Comparison of ENCODE assay signal across 1 cellular context in genomic region chr12:89390802-89391673, GRCh38.
TF ChIP-seq lines count a peak whose summit lies in the region.

No MANE protein-coding gene starts in this region.

TF ChIP-seq in HepG2, 621 proteins besides CTCF, POLR2A, EP300 and RAD21 (continued from another document):
- peak; percentile 97 for TF ChIP-seq HIC2 (CRISPR knock-in tag; IDR thresholded peaks at IDR 0.05; ENCODE audit: low read depth)
- no peak for TF ChIP-seq REL (CRISPR knock-in tag; conservative IDR thresholded peaks at IDR 0.05)
- TF ChIP-seq HOXA9 (CRISPR knock-in tag; IDR thresholded peaks at IDR 0.05; ENCODE audit: borderline replicate concordance): no peak
- no peak for TF ChIP-seq ZNF737 (CRISPR knock-in tag; IDR thresholded peaks at IDR 0.05; ENCODE audit: borderline replicate concordance)
- TF ChIP-seq MTA3 (CRISPR knock-in tag; IDR thresholded peaks at IDR 0.05): no peak
- TF ChIP-seq PAF1 (CRISPR knock-in tag; IDR thresholded peaks at IDR 0.05): no peak
- TF ChIP-seq, protein P1, sequence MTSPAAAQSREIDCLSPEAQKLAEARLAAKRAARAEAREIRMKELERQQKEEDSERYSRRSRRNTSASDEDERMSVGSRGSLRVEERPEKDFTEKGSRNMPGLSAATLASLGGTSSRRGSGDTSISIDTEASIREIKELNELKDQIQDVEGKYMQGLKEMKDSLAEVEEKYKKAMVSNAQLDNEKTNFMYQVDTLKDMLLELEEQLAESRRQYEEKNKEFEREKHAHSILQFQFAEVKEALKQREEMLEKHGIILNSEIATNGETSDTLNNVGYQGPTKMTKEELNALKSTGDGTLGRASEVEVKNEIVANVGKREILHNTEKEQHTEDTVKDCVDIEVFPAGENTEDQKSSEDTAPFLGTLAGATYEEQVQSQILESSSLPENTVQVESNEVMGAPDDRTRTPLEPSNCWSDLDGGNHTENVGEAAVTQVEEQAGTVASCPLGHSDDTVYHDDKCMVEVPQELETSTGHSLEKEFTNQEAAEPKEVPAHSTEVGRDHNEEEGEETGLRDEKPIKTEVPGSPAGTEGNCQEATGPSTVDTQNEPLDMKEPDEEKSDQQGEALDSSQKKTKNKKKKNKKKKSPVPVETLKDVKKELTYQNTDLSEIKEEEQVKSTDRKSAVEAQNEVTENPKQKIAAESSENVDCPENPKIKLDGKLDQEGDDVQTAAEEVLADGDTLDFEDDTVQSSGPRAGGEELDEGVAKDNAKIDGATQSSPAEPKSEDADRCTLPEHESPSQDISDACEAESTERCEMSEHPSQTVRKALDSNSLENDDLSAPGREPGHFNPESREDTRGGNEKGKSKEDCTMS (CRISPR knock-in tag; conservative IDR thresholded peaks at IDR 0.05): no peak
- TF ChIP-seq ZNF281 (CRISPR knock-in tag; IDR thresholded peaks at IDR 0.05; ENCODE audit: borderline replicate concordance): peak; percentile 70; the same call in 1 of the 2 replicates
- no peak for TF ChIP-seq TRIM24 (CRISPR knock-in tag; IDR thresholded peaks at IDR 0.05)
- TF ChIP-seq CBX5 (CRISPR knock-in tag; IDR thresholded peaks at IDR 0.05; ENCODE audit: borderline replicate concordance): peak; percentile 74; the same call in 1 of the 2 replicates
- TF ChIP-seq RBAK (CRISPR knock-in tag; IDR thresholded peaks at IDR 0.05): no peak
- TF ChIP-seq ZFP36 (IDR thresholded peaks at IDR 0.05; ENCODE audit: borderline replicate concordance, low read depth, low read length, partially characterized antibody): no peak
- TF ChIP-seq PBX2 (CRISPR knock-in tag; IDR thresholded peaks at IDR 0.05): 0 out of 2 replicates have a peak, but pooled peaks have one; percentile 18
- peak; percentile 66 for TF ChIP-seq THAP11 (CRISPR knock-in tag; IDR thresholded peaks at IDR 0.05)
- peak; percentile 89; the same call in 1 of the 2 replicates for TF ChIP-seq SATB2 (CRISPR knock-in tag; IDR thresholded peaks at IDR 0.05)
- TF ChIP-seq ZNF44 (CRISPR knock-in tag; IDR thresholded peaks at IDR 0.05): no peak
- no peak for TF ChIP-seq ZBTB2 (CRISPR knock-in tag; IDR thresholded peaks at IDR 0.05; ENCODE audit: low read depth)
- TF ChIP-seq CENPT (CRISPR knock-in tag; IDR thresholded peaks at IDR 0.05; ENCODE audit: low read depth): no peak
- 0 out of 2 replicates have a peak, but pooled peaks have one; percentile 20 for TF ChIP-seq NCOR1 (IDR thresholded peaks at IDR 0.05; ENCODE audit: borderline replicate concordance, low read length)
- TF ChIP-seq ZNF564 (CRISPR knock-in tag; IDR thresholded peaks at IDR 0.05): no peak
- TF ChIP-seq, protein P2, sequence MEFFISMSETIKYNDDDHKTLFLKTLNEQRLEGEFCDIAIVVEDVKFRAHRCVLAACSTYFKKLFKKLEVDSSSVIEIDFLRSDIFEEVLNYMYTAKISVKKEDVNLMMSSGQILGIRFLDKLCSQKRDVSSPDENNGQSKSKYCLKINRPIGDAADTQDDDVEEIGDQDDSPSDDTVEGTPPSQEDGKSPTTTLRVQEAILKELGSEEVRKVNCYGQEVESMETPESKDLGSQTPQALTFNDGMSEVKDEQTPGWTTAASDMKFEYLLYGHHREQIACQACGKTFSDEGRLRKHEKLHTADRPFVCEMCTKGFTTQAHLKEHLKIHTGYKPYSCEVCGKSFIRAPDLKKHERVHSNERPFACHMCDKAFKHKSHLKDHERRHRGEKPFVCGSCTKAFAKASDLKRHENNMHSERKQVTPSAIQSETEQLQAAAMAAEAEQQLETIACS (CRISPR knock-in tag; IDR thresholded peaks at IDR 0.05): no peak
- no peak for TF ChIP-seq KDM2A (CRISPR knock-in tag; IDR thresholded peaks at IDR 0.05; ENCODE audit: borderline replicate concordance, low read depth)
